ENCODE assay signal across 9 cellular contexts in genomic region chr5:148374693-148375360, GRCh38. TPM values are rescaled to one million over a fixed set of nuclear protein-coding genes. Genes with fewer than 3 reads are reported as not detected.
A peak's percentile ranks its signal among the peaks of the same experiment; 100 is the strongest.
DNase-seq lines count a peak whose midpoint lies in the region; ATAC-seq, FAIRE-seq and TF ChIP-seq lines count a peak whose summit lies in the region.
"Had no signal": no experiment of that assay in that cellular context is flagged by ENCODE, and none has a peak within 500 bp of the region (broad histone marks: within the 10 kb centered on the region; RNA-seq: fewer than 3 reads in every experiment).

No MANE protein-coding gene starts in this region.

- no peak overlapping the region for H2BK120ac ChIP-seq in H9 (ENCODE audit: low read depth, low read length, poor library complexity, severe bottlenecking)

- H3K27ac Mint-ChIP-seq in H9 (no peak overlapping the region; a peak in 1 of 7 replicates), endothelial cell (ENCODE audit: unreplicated experiment) (no peak overlapping the region)
- H3K27ac Mint-ChIP-seq: memory B cell had no signal

- H3K27ac ChIP-seq in H9 (ENCODE audit: insufficient read length, low read depth, low read length), result no peak overlapping the region
- no peak overlapping the region for H3K27ac ChIP-seq in SJCRH30

- no peak overlapping the region for H4K5ac ChIP-seq in H9 (ENCODE audit: insufficient read length, low read depth, low read length)

- no peak overlapping the region for H3T11ph ChIP-seq in H9 (ENCODE audit: low read length)

- H2BK12ac ChIP-seq in H9 (ENCODE audit: insufficient read length, low read depth, low read length), result no peak overlapping the region

- H3K36me3 Mint-ChIP-seq in H9 (ENCODE audit: insufficient read depth in 1 of 3, low read depth in 3 of 3) (peaks cover 3 to 10% (median 7%) of the 10 kb centered on the region in 3 experiments; a peak in 4 of 7 replicates), endothelial cell (ENCODE audit: low read depth, unreplicated experiment) (peaks cover 8% of the 10 kb centered on the region)

- H3K4me3 ChIP-seq in SJCRH30 (no peak overlapping the region), mucosa of descending colon (no peak overlapping the region)

- no peak overlapping the region for H2BK20ac ChIP-seq in H9 (ENCODE audit: low read depth, low read length, poor library complexity, severe bottlenecking)

- FAIRE-seq in A204.1 (lab: Jason Lieb, UNC), result peak; percentile 6

- H3K23me2 ChIP-seq in H9 (ENCODE audit: insufficient read length, low read depth, low read length, poor library complexity, severe bottlenecking), result no peaks in the 10 kb centered on the region

- no peak overlapping the region for H2BK5ac ChIP-seq in H9 (ENCODE audit: insufficient read length, low read length)

- H2AK5ac ChIP-seq in H9 (ENCODE audit: insufficient read length, low read length), result no peak overlapping the region

- no peak overlapping the region for H3K18ac ChIP-seq in H9 (ENCODE audit: insufficient read length, low read depth, low read length)

- H3K14ac ChIP-seq in H9 (ENCODE audit: insufficient read depth, low read length), result no peak overlapping the region

- H3K23ac ChIP-seq in H9 (ENCODE audit: insufficient read length, low read depth, low read length), result no peak overlapping the region

- H3K79me1 ChIP-seq in H9 (ENCODE audit: insufficient read depth, low read depth, low read length, poor library complexity, severe bottlenecking), result no peaks in the 10 kb centered on the region

- no peak overlapping the region for H3K4me2 ChIP-seq in H9 (ENCODE audit: insufficient read depth, insufficient read length, low read length)

- H4K20me1 ChIP-seq in H9 (ENCODE audit: control insufficient read depth, insufficient read depth, insufficient read length), result no peaks in the 10 kb centered on the region

- no peaks in the 10 kb centered on the region for H3K4me1 ChIP-seq in H9 (ENCODE audit: insufficient read depth, low read length)
- H3K4me1 ChIP-seq in SJCRH30, result no peaks in the 10 kb centered on the region
- peaks cover 6% of the 10 kb centered on the region for H3K4me1 ChIP-seq in mucosa of descending colon (ENCODE audit: low read depth)

- no peak overlapping the region for H4K8ac ChIP-seq in H9 (replicated peaks; ENCODE audit: insufficient read length, low read depth, low read length)

- no peak overlapping the region for H2BK15ac ChIP-seq in H9 (ENCODE audit: low read depth, low read length)

- no peak overlapping the region for H3K4ac ChIP-seq in H9 (ENCODE audit: low read depth, low read length)

- TF ChIP-seq CTCF in H9 (conservative IDR thresholded peaks at IDR 0.05), result peak; percentile 87
- peak; percentile 79 for TF ChIP-seq CTCF in LNCAP (IDR thresholded peaks at IDR 0.05)
- peak; percentile 68 for TF ChIP-seq CTCF in endothelial cell (IDR thresholded peaks at IDR 0.05; ENCODE audit: unreplicated experiment)
- peak; percentile 46 for TF ChIP-seq CTCF in mucosa of descending colon (IDR thresholded peaks at IDR 0.05)

- H3K9me3 ChIP-seq in H9 (ENCODE audit: control insufficient read depth, low read depth, low read length), result no peaks in the 10 kb centered on the region
- no peaks in the 10 kb centered on the region for H3K9me3 ChIP-seq in SJCRH30 (replicated peaks)
- no peaks in the 10 kb centered on the region for H3K9me3 ChIP-seq in mucosa of descending colon

- H3K27me3 ChIP-seq in H9 (ENCODE audit: insufficient read depth, low read length) (no peaks in the 10 kb centered on the region), SJCRH30 (no peaks in the 10 kb centered on the region)

- no peak overlapping the region for H3K56ac ChIP-seq in H9 (ENCODE audit: insufficient read length, low read depth, low read length)

- H3K9me3 Mint-ChIP-seq in H9 (peaks cover 2 to 6% of the 10 kb centered on the region in 2 experiments; a peak in 2 of 5 replicates), endothelial cell (ENCODE audit: unreplicated experiment) (no peaks in the 10 kb centered on the region)

- ATAC-seq in mucosa of descending colon, result peak; percentile 93

- intact Hi-C loops in mucosa of descending colon (cut with DNase I, micrococcal nuclease), result loop anchor here (10.0 kb wide), 1 partner anchor 190 kb away; no protein-coding TSS in a partner anchor

- DNase-seq in GF-D8 (lab: John Stamatoyannopoulos, UW) (peak; percentile 4), H9 (peak; percentile 77), SJCRH30 (peak; percentile 36 to 60), endothelial cell (ENCODE audit: low spot score) (peak; percentile 53), mucosa of descending colon (peak in 1 of 3 donors; percentile 64), middle frontal gyrus (ENCODE audit: extremely low spot score, low spot score) (no peak)

- H3K4me3 Mint-ChIP-seq in H9 (no peak overlapping the region; a peak in 1 of 5 replicates), endothelial cell (ENCODE audit: unreplicated experiment) (no peak overlapping the region)
- H3K4me3 Mint-ChIP-seq: memory B cell had no signal

- H3K9ac ChIP-seq in H9 (ENCODE audit: extremely low read depth, insufficient read length, low read length), result no peak overlapping the region

- H4K91ac ChIP-seq in H9 (ENCODE audit: insufficient read length, low read depth, low read length), result no peak overlapping the region

- H3K4me1 Mint-ChIP-seq in H9 (peaks cover 15 to 21% of the 10 kb centered on the region in 2 experiments), endothelial cell (ENCODE audit: unreplicated experiment) (no peaks in the 10 kb centered on the region)
- H3K4me1 Mint-ChIP-seq: memory B cell had no signal

- WGBS in H9 (ENCODE audit: extremely low coverage, insufficient read length, low lambda C conversion rate), result no CpG with 5 or more reads among the region's 3 CpGs

- no peaks in the 10 kb centered on the region for H3K79me2 ChIP-seq in H9 (ENCODE audit: insufficient read depth, low read length)

- no peak overlapping the region for H2AFZ ChIP-seq in H9 (ENCODE audit: low read length)

- H3K36me3 ChIP-seq in SJCRH30 (no peaks in the 10 kb centered on the region), mucosa of descending colon (ENCODE audit: low read depth) (no peaks in the 10 kb centered on the region)

- no peaks in the 10 kb centered on the region for H3K27me3 Mint-ChIP-seq in H9 (ENCODE audit: low read depth)
- peaks cover 2% of the 10 kb centered on the region for H3K27me3 Mint-ChIP-seq in endothelial cell (ENCODE audit: unreplicated experiment)
- H3K27me3 Mint-ChIP-seq: memory B cell had no signal

RNA-seq across cellular contexts. Expression of gene FBXO38, which starts 8.9 kb away (rescaled TPM):
- total RNA-seq in H9 (2021), result 34.6 and 39.5 TPM in 2 replicates
- 43.9 and 49.9 TPM in 2 replicates for total RNA-seq in SJCRH30 (2014; rRNA removed; shearing (Covaris generic))
- total RNA-seq in endothelial cell (ENCODE audit: unreplicated experiment), result 50.0 TPM
- total RNA-seq in mucosa of descending colon, result 10 to 100 TPM; 46.5 to 48.0 (median 46.9) TPM

RNA-seq across cellular contexts. Expression of gene SPINK9, which starts 39.5 kb away (rescaled TPM):
- total RNA-seq in H9 (2021) (not detected in 2 replicates), endothelial cell (ENCODE audit: unreplicated experiment) (not detected), mucosa of descending colon (not detected)
- total RNA-seq in SJCRH30 (2014; rRNA removed; shearing (Covaris generic)), result not detected in 2 replicates
